Comparison of ENCODE assay signal across 1 cellular context in genomic region chr1:25243907-25244306, GRCh38.
TF ChIP-seq lines count a peak whose summit lies in the region.

No MANE protein-coding gene starts in this region.

TF ChIP-seq in GM12878, 131 proteins besides CTCF, POLR2A, EP300 and RAD21:
- TF ChIP-seq ZNF384 (IDR thresholded peaks at IDR 0.05; ENCODE audit: borderline replicate concordance, low read depth, low read length) = no peak
- TF ChIP-seq JUND (IDR thresholded peaks at IDR 0.05; ENCODE audit: low read depth, low read length) = no peak
- TF ChIP-seq MTA3 (IDR thresholded peaks at IDR 0.05; ENCODE audit: borderline replicate concordance, low read length) = no peak
- no peak for TF ChIP-seq KAT2A (conservative IDR thresholded peaks at IDR 0.05; ENCODE audit: control insufficient read depth, low read depth, low read length)
- TF ChIP-seq IRF3 (IDR thresholded peaks at IDR 0.05) = no peak
- TF ChIP-seq BACH1 (IDR thresholded peaks at IDR 0.05; ENCODE audit: borderline replicate concordance) = no peak
- no peak for TF ChIP-seq USF2 (IDR thresholded peaks at IDR 0.05; ENCODE audit: borderline replicate concordance, low read depth, low read length)
- no peak for TF ChIP-seq ZNF24 (IDR thresholded peaks at IDR 0.05)
- TF ChIP-seq CREB1 (IDR thresholded peaks at IDR 0.05; ENCODE audit: low read depth) = no peak
- TF ChIP-seq SIN3A (IDR thresholded peaks at IDR 0.05; ENCODE audit: low read depth, low read length) = no peak
- TF ChIP-seq DPF2 (IDR thresholded peaks at IDR 0.05) = no peak
- no peak for TF ChIP-seq YBX1 (IDR thresholded peaks at IDR 0.05)
- no peak for TF ChIP-seq EZH2 (IDR thresholded peaks at IDR 0.05; ENCODE audit: borderline replicate concordance, control insufficient read depth, low read depth, low read length)
